8 cellular contexts compared by ENCODE assay signal in genomic region chr18:1463981-1464380, GRCh38.
"Had no signal": no experiment of that assay in that cellular context is flagged by ENCODE, and none has a peak within 500 bp of the region (broad histone marks: within the 10 kb centered on the region; RNA-seq: fewer than 3 reads in every experiment).

No MANE protein-coding gene starts in this region.

- H3K4me2 ChIP-seq: GM23338 had no signal

- H3K4me3 ChIP-seq: GM23338 had no signal

- ATAC-seq: GM23338 had no signal

- FAIRE-seq: H1, H54, HTR-8/SVneo had no signal

- H2AFZ ChIP-seq: GM23338 had no signal

- DNase-seq: H9, HCEC 1CT, IMR-90, KBM-7 had no signal
